1 cellular context compared by ENCODE assay signal in genomic region chr3:55189359-55189801, GRCh38.
TF ChIP-seq lines count a peak whose summit lies in the region.

No MANE protein-coding gene starts in this region.

TF ChIP-seq in SK-N-SH, 30 proteins besides CTCF, POLR2A, EP300 and RAD21 (continued from another document):
- no peak for TF ChIP-seq MAX (IDR thresholded peaks at IDR 0.05; ENCODE audit: low read depth)
- no peak for TF ChIP-seq FOXJ3 (CRISPR knock-in tag; IDR thresholded peaks at IDR 0.05)
- TF ChIP-seq YY1 (IDR thresholded peaks at IDR 0.05; ENCODE audit: low read depth) = no peak; the same call in 1 of the 2 replicates
- TF ChIP-seq TEAD4 (IDR thresholded peaks at IDR 0.05; ENCODE audit: borderline replicate concordance, insufficient read depth) = peak; percentile 60
- no peak for TF ChIP-seq IRF3 (IDR thresholded peaks at IDR 0.05; ENCODE audit: low read depth, low read length)
- peak; percentile 70; the same call in 1 of the 2 replicates for TF ChIP-seq RXRA (IDR thresholded peaks at IDR 0.05; ENCODE audit: borderline replicate concordance, low read depth)
TF ChIP-seq in SK-N-SH: peak in this region for 6.
